In the genomic region with DNA sequence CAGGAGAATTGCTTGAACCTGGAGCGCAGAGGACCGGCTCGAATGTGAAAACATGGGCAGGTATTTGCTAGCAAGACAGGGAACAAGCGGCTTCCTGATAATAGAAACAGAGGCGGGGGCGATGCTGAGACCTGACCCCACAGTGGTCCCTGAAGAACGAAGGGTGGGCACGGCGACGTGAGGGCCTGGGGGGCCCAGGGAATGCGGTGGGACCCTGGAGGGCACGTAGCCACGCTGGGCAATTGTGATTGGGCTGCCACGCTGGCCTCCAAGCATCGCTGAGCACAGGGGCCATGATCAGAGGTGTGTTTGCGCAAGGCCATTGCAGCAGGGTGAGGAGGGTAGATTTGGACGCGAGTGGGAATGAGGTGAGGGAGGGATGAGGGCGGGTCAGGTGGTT, we compare ENCODE assay signal across 33 cellular contexts. TPM values are rescaled to one million over a fixed set of nuclear protein-coding genes. Genes with fewer than 3 reads are reported as not detected.
DNase-seq lines count a peak whose midpoint lies in the region; ATAC-seq, FAIRE-seq and TF ChIP-seq lines count a peak whose summit lies in the region.
"Had no signal": no experiment of that assay in that cellular context is flagged by ENCODE, and none has a peak within 500 bp of the region (broad histone marks: within the 10 kb centered on the region; RNA-seq: fewer than 3 reads in every experiment).

No MANE protein-coding gene starts in this region.

- no peak overlapping the region for H2BK15ac ChIP-seq in neuronal stem cell (ENCODE audit: low read length)

- no peak overlapping the region for H4K91ac ChIP-seq in neuronal stem cell (ENCODE audit: low read depth, low read length, poor library complexity)

- no peak overlapping the region for H2BK5ac ChIP-seq in neuronal stem cell (ENCODE audit: low read length)

- peak overlapping the region; percentile 72 for H3K9ac ChIP-seq in neuronal stem cell (ENCODE audit: low read depth, low read length, poor library complexity)
- H3K9ac ChIP-seq: BLaER1; BLaER1 treated with 17β-estradiol and CSF1 and Interleukin-3, amounts not matched to agents 10 nM and 100 nM had no signal

- no peak for ATAC-seq in RWPE2 (ENCODE audit: low read depth)
- ATAC-seq: A549; CD8-positive, alpha-beta T cell had no signal

- H3K23ac ChIP-seq in neuronal stem cell (ENCODE audit: low read depth, low read length, poor library complexity), result peak overlapping the region; percentile 71

- H3K36me3 ChIP-seq in RWPE2 (ENCODE audit: low read depth) (no peaks in the 10 kb centered on the region), neuronal stem cell (replicated peaks in 1 of 2; ENCODE audit: control insufficient read depth in 2 of 2, insufficient read depth in 2 of 2, low read length in 2 of 2) (no peaks in the 10 kb centered on the region)
- H3K36me3 ChIP-seq: BE2C; BLaER1; BLaER1 treated with 17β-estradiol and CSF1 and Interleukin-3, amounts not matched to agents 10 nM and 100 nM had no signal

- TF ChIP-seq CTCF in RWPE2 (IDR thresholded peaks at IDR 0.05; ENCODE audit: poor library complexity, severe bottlenecking), result no peak

- H2AFZ ChIP-seq in neuronal stem cell (ENCODE audit: low read length), result no peak overlapping the region

- H3K14ac ChIP-seq in neuronal stem cell (ENCODE audit: low read length), result peak overlapping the region; percentile 12

- no peak overlapping the region for H3K18ac ChIP-seq in neuronal stem cell (ENCODE audit: low read length)

- H3K4me1 ChIP-seq in RWPE2 (ENCODE audit: insufficient read depth, poor library complexity, severe bottlenecking) (no peaks in the 10 kb centered on the region), neuronal stem cell (ENCODE audit: control insufficient read depth in 2 of 2, insufficient read depth in 1 of 2, low read depth in 1 of 2, low read length in 2 of 2) (peaks cover 0 to 11% of the 10 kb centered on the region in 2 donors)
- H3K4me1 ChIP-seq: A549; BE2C; BLaER1; BLaER1 treated with 17β-estradiol and CSF1 and Interleukin-3, amounts not matched to agents 10 nM and 100 nM; Caco-2 had no signal

- peak; percentile 62 for FAIRE-seq in HTR-8/SVneo (lab: Jason Lieb, UNC)
- FAIRE-seq: A204.1, A549, D721Med had no signal

- H2AK5ac ChIP-seq in neuronal stem cell (ENCODE audit: low read depth, low read length), result no peak overlapping the region

- no CpG with 5 or more reads among the region's 19 CpGs for WGBS in neuronal stem cell (ENCODE audit: extremely low coverage in 2 of 2, insufficient read length in 2 of 2, insufficient replicate concordance in 1 of 2), 2 donors

- H2BK12ac ChIP-seq in neuronal stem cell (ENCODE audit: low read length), result no peak overlapping the region

- H3K9me3 ChIP-seq in RWPE2 (ENCODE audit: severe bottlenecking) (no peaks in the 10 kb centered on the region), neuronal stem cell (replicated peaks in 1 of 2; ENCODE audit: control insufficient read depth in 2 of 2, insufficient read depth in 1 of 2, low read depth in 1 of 2, low read length in 2 of 2) (no peaks in the 10 kb centered on the region)
- H3K9me3 ChIP-seq: A549; BE2C; BLaER1; BLaER1 treated with 17β-estradiol and CSF1 and Interleukin-3, amounts not matched to agents 10 nM and 100 nM; Caco-2 had no signal

- H4K8ac ChIP-seq in neuronal stem cell (ENCODE audit: low read depth, low read length), result no peak overlapping the region

- H3K27ac ChIP-seq in RWPE2 (ENCODE audit: poor library complexity, severe bottlenecking) (no peak overlapping the region), neuronal stem cell (replicated peaks; ENCODE audit: low read length) (no peak overlapping the region)
- H3K27ac ChIP-seq: 22Rv1; A549; BLaER1; BLaER1 treated with 17β-estradiol and CSF1 and Interleukin-3, amounts not matched to agents 10 nM and 100 nM; C4-2B had no signal

- no peak overlapping the region for H3K4me2 ChIP-seq in neuronal stem cell (ENCODE audit: insufficient read depth, low read length, poor library complexity, severe bottlenecking)
- H3K4me2 ChIP-seq: A549; BLaER1; BLaER1 treated with 17β-estradiol and CSF1 and Interleukin-3, amounts not matched to agents 10 nM and 100 nM had no signal

- H3K4ac ChIP-seq in neuronal stem cell (ENCODE audit: low read length), result no peak overlapping the region

- H2BK120ac ChIP-seq in neuronal stem cell (ENCODE audit: low read depth, low read length), result no peak overlapping the region

- H3K4me3 ChIP-seq in RWPE2 (ENCODE audit: severe bottlenecking) (no peak overlapping the region), neuronal stem cell (ENCODE audit: low read length in 2 of 2) (peak overlapping the region in 1 of 2 donors; percentile 30)
- H3K4me3 ChIP-seq: A549; BLaER1; BLaER1 treated with 17β-estradiol and CSF1 and Interleukin-3, amounts not matched to agents 10 nM and 100 nM had no signal

- no peaks in the 10 kb centered on the region for H3K79me1 ChIP-seq in neuronal stem cell (ENCODE audit: low read depth, low read length)

- DNase-seq in HTR-8/SVneo (ENCODE audit: insufficient read length, low spot score), result no peak
- peak; percentile 41 for DNase-seq in RWPE2 (ENCODE audit: low spot score)
- no peak for DNase-seq in neuronal stem cell (ENCODE audit: low spot score)
- no peak for DNase-seq in SIG-M5 treated with dmso at 0.1 percent for 504 hours (lab: John Stamatoyannopoulos, UW; ENCODE audit: unreplicated experiment)
- DNase-seq in stimulated activated CD4-positive, alpha-beta T cell treated with anti-CD3 and anti-CD28 coated beads, Interleukin-2, amount 100 ng/mL, for 48 hours, result no peak
- DNase-seq in NCI-H1436 treated with DMSO at 0.1 percent for 48 hours (lab: John Stamatoyannopoulos, UW), result no peak
- DNase-seq: 8988T; ACHN; AML-193; BE2C; C1 segment of cervical spinal cord; Caco-2; Calu3; CD4-positive, alpha-beta memory T cell; CD4-positive, alpha-beta T cell; CD4-positive, CD25-positive, alpha-beta regulatory T cell; CD8-positive, alpha-beta memory T cell; CD8-positive, alpha-beta T cell; COR-L47; DMS 273 treated with DMSO at 0.1 percent for 48 hours; DMS153; DMS53; DMS79; DMS79 treated with DMSO at 0.1 percent for 48 hours; DND-41; EL had no signal

- H3K27me3 ChIP-seq in RWPE2 (ENCODE audit: insufficient read depth, poor library complexity, severe bottlenecking), result peaks cover 12% of the 10 kb centered on the region
- peaks cover 0 to 8% (median 0%) of the 10 kb centered on the region in 3 experiments for H3K27me3 ChIP-seq in neuronal stem cell (ENCODE audit: control insufficient read depth in 3 of 3, insufficient read depth in 3 of 3, low read depth in 1 of 3, low read length in 3 of 3)
- H3K27me3 ChIP-seq: BE2C; BLaER1; BLaER1 treated with 17β-estradiol and CSF1 and Interleukin-3, amounts not matched to agents 10 nM and 100 nM had no signal

RNA-seq across cellular contexts. Expression of a gene that starts 30.7 kb away (rescaled TPM):
- polyA plus RNA-seq in neuronal stem cell (2013, experiment 1 of 2), result 29.2 TPM
- 30.5 TPM for polyA plus RNA-seq in neuronal stem cell (2013, experiment 2 of 2)
